ENCODE assay signal across 11 cellular contexts in genomic region chrX:140713174-140713539, GRCh38.
DNase-seq lines count a peak whose midpoint lies in the region; ATAC-seq and TF ChIP-seq lines count a peak whose summit lies in the region.
"Had no signal": no experiment of that assay in that cellular context is flagged by ENCODE, and none has a peak within 500 bp of the region (broad histone marks: within the 10 kb centered on the region; RNA-seq: fewer than 3 reads in every experiment).

No MANE protein-coding gene starts in this region.

- DNase-seq in coronary artery (ENCODE audit: low spot score) (no peak), DMS79 (lab: John Stamatoyannopoulos, UW) (no peak), HuH-7 (ENCODE audit: low spot score) (no peak)
- no peak for DNase-seq in activated CD4-positive, CD25-positive, alpha-beta regulatory T cell (lab: John Stamatoyannopoulos, UW)
- no peak for DNase-seq in activated CD8-positive, alpha-beta memory T cell treated with anti-CD3 and anti-CD28 coated beads for 24 hours
- DNase-seq: DMS153, NCI-H2081 had no signal

- H3K9me3 ChIP-seq in HUES48 (ENCODE audit: control insufficient read depth, insufficient read depth, low read length) (no peaks in the 10 kb centered on the region), parathyroid adenoma (ENCODE audit: control insufficient read depth, low read length) (no peaks in the 10 kb centered on the region)
- H3K9me3 ChIP-seq: uterus had no signal

- 0 out of 2 replicates have a peak overlapping the region, but pooled peaks have one; percentile 32 for H3K4me3 ChIP-seq in HUES48 (ENCODE audit: low read depth, low read length)
- H3K4me3 ChIP-seq in coronary artery: peak overlapping the region; percentile 60
- H3K4me3 ChIP-seq in parathyroid adenoma (ENCODE audit: low read depth, low read length): no peak overlapping the region
- H3K4me3 ChIP-seq: uterus had no signal

- no peak overlapping the region for H3K9ac ChIP-seq in HUES48 (ENCODE audit: low read depth, low read length)
- no peak overlapping the region for H3K9ac ChIP-seq in parathyroid adenoma

- TF ChIP-seq CTCF in coronary artery (IDR thresholded peaks at IDR 0.05) (no peak), parathyroid adenoma (IDR thresholded peaks at IDR 0.05) (no peak)

- no peaks in the 10 kb centered on the region for H3K79me2 ChIP-seq in parathyroid adenoma

- H3K4me2 ChIP-seq in parathyroid adenoma (ENCODE audit: low read length): peak overlapping the region; percentile 47

- peaks cover 27% of the 10 kb centered on the region for H3K4me1 ChIP-seq in HUES48 (ENCODE audit: control insufficient read depth, insufficient read depth, low read length)
- H3K4me1 ChIP-seq in parathyroid adenoma: no peaks in the 10 kb centered on the region
- H3K4me1 ChIP-seq: uterus had no signal

- H2AFZ ChIP-seq in parathyroid adenoma: no peak overlapping the region

- H3K36me3 ChIP-seq in HUES48 (ENCODE audit: control insufficient read depth, insufficient read depth, low read length) (no peaks in the 10 kb centered on the region), parathyroid adenoma (ENCODE audit: control insufficient read depth, insufficient read depth, low read length) (no peaks in the 10 kb centered on the region)
- H3K36me3 ChIP-seq: uterus had no signal

- H3K27ac ChIP-seq in HUES48 (ENCODE audit: low read depth, low read length): peak overlapping the region; percentile 31
- H3K27ac ChIP-seq in coronary artery: peak overlapping the region in 1 of 2 donors; percentile 63
- no peak overlapping the region for H3K27ac ChIP-seq in parathyroid adenoma
- H3K27ac ChIP-seq: uterus had no signal

- ATAC-seq in GM18858 (IDR thresholded peaks at IDR 0.05; ENCODE audit: unreplicated experiment): peak; percentile 45

- no peaks in the 10 kb centered on the region for H3K27me3 ChIP-seq in HUES48 (ENCODE audit: control insufficient read depth, insufficient read depth, low read length)
- H3K27me3 ChIP-seq in parathyroid adenoma (ENCODE audit: control insufficient read depth, insufficient read depth, low read length): no peaks in the 10 kb centered on the region
